In the genomic region with DNA sequence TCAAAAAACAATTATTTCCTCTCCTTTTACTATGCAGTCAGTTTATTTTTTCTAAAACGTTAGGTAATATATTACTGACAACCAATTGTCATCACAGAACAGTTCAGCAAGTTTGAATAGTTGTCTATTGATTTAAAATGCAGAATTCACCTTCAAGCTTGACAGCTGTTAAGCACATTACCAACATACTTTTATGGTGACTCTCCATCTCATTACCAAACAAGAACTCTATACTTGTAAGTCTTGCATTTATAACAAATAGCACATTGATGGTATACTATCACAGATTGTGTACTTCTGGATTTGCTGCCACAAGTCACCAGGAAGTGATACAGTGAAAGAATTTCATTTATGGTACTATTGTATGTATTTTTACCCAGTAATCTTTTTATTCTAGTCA, we compare ENCODE assay signal across 1 cellular context.
TF ChIP-seq lines count a peak whose summit lies in the region.

No MANE protein-coding gene starts in this region.

TF ChIP-seq in SK-N-SH, 30 proteins besides CTCF, POLR2A, EP300 and RAD21 (continued from another document):
- peak; percentile 31; the same call in 1 of the 2 replicates for TF ChIP-seq JUND (IDR thresholded peaks at IDR 0.05)
- TF ChIP-seq RCOR1 (IDR thresholded peaks at IDR 0.05; ENCODE audit: low read length), result no peak
- TF ChIP-seq, protein P1, sequence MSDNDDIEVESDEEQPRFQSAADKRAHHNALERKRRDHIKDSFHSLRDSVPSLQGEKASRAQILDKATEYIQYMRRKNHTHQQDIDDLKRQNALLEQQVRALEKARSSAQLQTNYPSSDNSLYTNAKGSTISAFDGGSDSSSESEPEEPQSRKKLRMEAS (IDR thresholded peaks at IDR 0.05; ENCODE audit: low read depth), result no peak
- peak; percentile 36; the same call in 1 of the 2 replicates for TF ChIP-seq TCF12 (IDR thresholded peaks at IDR 0.05)
- no peak for TF ChIP-seq FOSL2 (IDR thresholded peaks at IDR 0.05; ENCODE audit: borderline replicate concordance, low read depth)
